Comparison of ENCODE assay signal across 15 cellular contexts in genomic region chr19:40879349-40879748, GRCh38. TPM values are rescaled to one million over a fixed set of nuclear protein-coding genes. Genes with fewer than 3 reads are reported as not detected.
"Had no signal": no experiment of that assay in that cellular context is flagged by ENCODE, and none has a peak within 500 bp of the region (broad histone marks: within the 10 kb centered on the region; RNA-seq: fewer than 3 reads in every experiment).

No MANE protein-coding gene starts in this region.

RNA-seq across cellular contexts. Expression of gene CYP2A7, which starts 2.7 kb away (rescaled TPM):
- total RNA-seq: activated B cell treated with CpG ODN at 0.5 μM for 24 hours; activated CD4-positive, alpha-beta memory T cell treated with anti-CD3 and anti-CD28 coated beads for 36 hours; activated CD4-positive, alpha-beta memory T cell treated with anti-CD3 and anti-CD28 coated beads, Interleukin-2, amount 10 ng/mL, durations not matched to agents 7 days and 5 days; activated CD4-positive, alpha-beta T cell treated with anti-CD3 and anti-CD28 coated beads for 36 hours; activated CD4-positive, alpha-beta T cell treated with anti-CD3 and anti-CD28 coated beads, Interleukin-2, amount 10 ng/mL, durations not matched to agents 24 days and 14 days; activated CD4-positive, alpha-beta T cell treated with anti-CD3 and anti-CD28 coated beads, Interleukin-2, amount 10 ng/mL, durations not matched to agents 7 days and 5 days; activated CD8-positive, alpha-beta memory T cell treated with anti-CD3 and anti-CD28 coated beads for 36 hours; activated CD8-positive, alpha-beta memory T cell treated with anti-CD3 and anti-CD28 coated beads, Interleukin-2, amount 10 ng/mL, durations not matched to agents 7 days and 5 days; activated CD8-positive, alpha-beta T cell treated with anti-CD3 and anti-CD28 coated beads for 36 hours; activated CD8-positive, alpha-beta T cell treated with anti-CD3 and anti-CD28 coated beads, Interleukin-2, amount 10 ng/mL, durations not matched to agents 7 days and 5 days; T-cell; T-helper 1 cell treated with Interleukin-12 subunit alpha and Interleukin-12 subunit beta and Interleukin-4 antibody, amounts not matched to agents 30 ng/mL and 1 ng/mL, for 36 hours; T-helper 17 cell; T-helper 2 cell treated with Interferon-gamma antibody and Interleukin-4, amounts not matched to agents 100 ng/mL and 5 ng/mL, for 36 hours; WTC11 had no signal

RNA-seq across cellular contexts. Expression of gene CYP2A6, which starts 29.1 kb away (rescaled TPM):
- total RNA-seq: activated B cell treated with CpG ODN at 0.5 μM for 24 hours; activated CD4-positive, alpha-beta memory T cell treated with anti-CD3 and anti-CD28 coated beads for 36 hours; activated CD4-positive, alpha-beta memory T cell treated with anti-CD3 and anti-CD28 coated beads, Interleukin-2, amount 10 ng/mL, durations not matched to agents 7 days and 5 days; activated CD4-positive, alpha-beta T cell treated with anti-CD3 and anti-CD28 coated beads for 36 hours; activated CD4-positive, alpha-beta T cell treated with anti-CD3 and anti-CD28 coated beads, Interleukin-2, amount 10 ng/mL, durations not matched to agents 24 days and 14 days; activated CD4-positive, alpha-beta T cell treated with anti-CD3 and anti-CD28 coated beads, Interleukin-2, amount 10 ng/mL, durations not matched to agents 7 days and 5 days; activated CD8-positive, alpha-beta memory T cell treated with anti-CD3 and anti-CD28 coated beads for 36 hours; activated CD8-positive, alpha-beta memory T cell treated with anti-CD3 and anti-CD28 coated beads, Interleukin-2, amount 10 ng/mL, durations not matched to agents 7 days and 5 days; activated CD8-positive, alpha-beta T cell treated with anti-CD3 and anti-CD28 coated beads, Interleukin-2, amount 10 ng/mL, durations not matched to agents 7 days and 5 days; T-helper 1 cell treated with Interleukin-12 subunit alpha and Interleukin-12 subunit beta and Interleukin-4 antibody, amounts not matched to agents 30 ng/mL and 1 ng/mL, for 36 hours; T-helper 17 cell; T-helper 2 cell treated with Interferon-gamma antibody and Interleukin-4, amounts not matched to agents 100 ng/mL and 5 ng/mL, for 36 hours had no signal
